In the genomic region with DNA sequence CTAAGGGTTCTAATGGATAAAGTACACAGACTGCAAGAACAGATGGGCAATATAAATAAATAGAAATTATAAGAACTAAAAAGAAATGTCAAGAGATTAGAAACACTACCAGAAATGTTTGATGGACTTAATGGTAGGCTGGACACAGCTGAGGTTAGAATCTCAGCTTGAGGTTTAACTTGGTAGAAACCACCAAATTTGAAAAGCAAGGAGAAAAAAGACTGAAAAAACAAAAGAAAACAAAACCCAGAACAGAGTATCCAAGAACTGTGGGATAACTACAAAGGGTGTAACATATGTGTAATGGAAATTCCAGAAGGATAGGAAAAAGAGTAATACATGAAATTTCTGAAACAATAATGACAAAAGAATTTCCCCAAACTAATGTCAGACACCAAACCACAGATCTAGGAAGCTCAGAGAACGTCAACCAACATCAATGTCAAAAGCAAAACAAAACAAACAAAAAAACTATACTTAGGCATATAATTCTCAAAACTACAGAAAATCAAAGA, we compare ENCODE assay signal across 13 cellular contexts. TPM values are rescaled to one million over a fixed set of nuclear protein-coding genes. Genes with fewer than 3 reads are reported as not detected.
DNase-seq lines count a peak whose midpoint lies in the region; ATAC-seq and TF ChIP-seq lines count a peak whose summit lies in the region.
"Had no signal": no experiment of that assay in that cellular context is flagged by ENCODE, and none has a peak within 500 bp of the region (broad histone marks: within the 10 kb centered on the region; RNA-seq: fewer than 3 reads in every experiment).

No MANE protein-coding gene starts in this region.

- no peaks in the 10 kb centered on the region; the same call in 1 of the 2 replicates for H4K20me1 ChIP-seq in SK-N-SH (ENCODE audit: insufficient read depth)

- TF ChIP-seq EP300 in SK-N-SH (IDR thresholded peaks at IDR 0.05; ENCODE audit: borderline replicate concordance in 1 of 2, low read depth in 1 of 2, low read length in 1 of 2): no peak

- 74% methylated on average over 1 of the region's 1 CpG for WGBS in SK-N-SH (ENCODE audit: low lambda C conversion rate)

- TF ChIP-seq RAD21 in SK-N-SH (IDR thresholded peaks at IDR 0.05; ENCODE audit: low read length): no peak

- no peak overlapping the region for H3K27ac ChIP-seq in SK-N-SH (ENCODE audit: low read depth in 2 of 2, low read length in 1 of 2)
- H3K27ac ChIP-seq: upper lobe of right lung had no signal

- no peaks in the 10 kb centered on the region for H3K9me2 ChIP-seq in SK-N-SH

- peaks cover 68% of the 10 kb centered on the region for H3K4me1 Mint-ChIP-seq in activated CD8-positive, alpha-beta T cell treated with anti-CD3 and anti-CD28 coated beads for 36 hours (ENCODE audit: low read depth)
- H3K4me1 Mint-ChIP-seq in activated CD8-positive, alpha-beta T cell treated with anti-CD3 and anti-CD28 coated beads, Interleukin-2, amount 10 ng/mL, durations not matched to agents 7 days and 5 days (ENCODE audit: low read depth): peaks cover 47% of the 10 kb centered on the region
- H3K4me1 Mint-ChIP-seq in stimulated activated memory B cell treated with anti-CD40 and anti-IgM and Interleukin-4, amounts not matched to agents 10 μg/mL and 1 μg/mL and 100 μg/mL, for 72 hours: peaks cover 81% of the 10 kb centered on the region

- H3K9me3 ChIP-seq in SK-N-SH: peaks cover 8% of the 10 kb centered on the region; the same call in 1 of the 2 replicates
- H3K9me3 ChIP-seq: upper lobe of right lung had no signal

- H2AFZ ChIP-seq in SK-N-SH (ENCODE audit: low read depth): no peak overlapping the region

- peaks cover 13 to 19% of the 10 kb centered on the region in 2 experiments for H3K36me3 ChIP-seq in SK-N-SH (replicated peaks in 1 of 2; ENCODE audit: control insufficient read depth in 1 of 2, insufficient read depth in 2 of 2, low read length in 1 of 2)
- H3K36me3 ChIP-seq: upper lobe of right lung had no signal

- H3K4me2 ChIP-seq in SK-N-SH: no peak overlapping the region

- peak overlapping the region; percentile 78 for H3K27ac Mint-ChIP-seq in activated CD8-positive, alpha-beta T cell treated with anti-CD3 and anti-CD28 coated beads for 36 hours
- H3K27ac Mint-ChIP-seq in activated CD8-positive, alpha-beta T cell treated with anti-CD3 and anti-CD28 coated beads, Interleukin-2, amount 10 ng/mL, durations not matched to agents 7 days and 5 days: no peak overlapping the region
- H3K27ac Mint-ChIP-seq in stimulated activated memory B cell treated with anti-CD40 and anti-IgM and Interleukin-4, amounts not matched to agents 10 μg/mL and 1 μg/mL and 100 μg/mL, for 72 hours: peak overlapping the region; percentile 79

- CTCF ChIA-PET in activated CD8-positive, alpha-beta T cell treated with anti-CD3 and anti-CD28 coated beads for 36 hours (lab: Charles Lee): interaction anchor here (0.9 to 1.4 kb wide), 2 partner anchors 9 to 37 kb away, joined by 3 to 4 read pairs; no protein-coding TSS in a partner anchor
- CTCF ChIA-PET in activated CD8-positive, alpha-beta T cell treated with anti-CD3 and anti-CD28 coated beads, Interleukin-2, amount 10 ng/mL, durations not matched to agents 7 days and 5 days (lab: Charles Lee): interaction anchor here (1.0 to 2.4 kb wide), 4 partner anchors 14 to 216 kb away, joined by 3 to 15 read pairs (median 6); no protein-coding TSS in a partner anchor
- CTCF ChIA-PET in SK-N-SH (lab: Yijun Ruan, JAX): interaction anchor here (0.7 kb wide), 1 partner anchor 14 kb away, joined by 3 read pairs; no protein-coding TSS in a partner anchor

- no peaks in the 10 kb centered on the region for H3K27me3 Mint-ChIP-seq in activated CD8-positive, alpha-beta T cell treated with anti-CD3 and anti-CD28 coated beads for 36 hours
- no peaks in the 10 kb centered on the region for H3K27me3 Mint-ChIP-seq in activated CD8-positive, alpha-beta T cell treated with anti-CD3 and anti-CD28 coated beads, Interleukin-2, amount 10 ng/mL, durations not matched to agents 7 days and 5 days (ENCODE audit: low read depth)
- no peaks in the 10 kb centered on the region for H3K27me3 Mint-ChIP-seq in stimulated activated memory B cell treated with anti-CD40 and anti-IgM and Interleukin-4, amounts not matched to agents 10 μg/mL and 1 μg/mL and 100 μg/mL, for 72 hours

- H3K9ac ChIP-seq in SK-N-SH: no peak overlapping the region

- no peaks in the 10 kb centered on the region for H3K27me3 ChIP-seq in SK-N-SH (ENCODE audit: insufficient read depth)
- H3K27me3 ChIP-seq: upper lobe of right lung had no signal

- no peak overlapping the region for H3K4me3 Mint-ChIP-seq in activated CD8-positive, alpha-beta T cell treated with anti-CD3 and anti-CD28 coated beads for 36 hours
- H3K4me3 Mint-ChIP-seq in activated CD8-positive, alpha-beta T cell treated with anti-CD3 and anti-CD28 coated beads, Interleukin-2, amount 10 ng/mL, durations not matched to agents 7 days and 5 days: no peak overlapping the region
- peak overlapping the region; percentile 66 for H3K4me3 Mint-ChIP-seq in stimulated activated memory B cell treated with anti-CD40 and anti-IgM and Interleukin-4, amounts not matched to agents 10 μg/mL and 1 μg/mL and 100 μg/mL, for 72 hours

- DNase-seq in activated CD8-positive, alpha-beta T cell treated with anti-CD3 and anti-CD28 coated beads for 36 hours: no peak
- no peak for DNase-seq in activated CD8-positive, alpha-beta T cell treated with anti-CD3 and anti-CD28 coated beads, Interleukin-2, amount 10 ng/mL, durations not matched to agents 7 days and 5 days
- DNase-seq in M059J (ENCODE audit: low read depth) (peak; percentile 17), dedifferentiated amniotic fluid mesenchymal stem cell (ENCODE audit: extremely low spot score) (peak; percentile 43), GOT3 (lab: John Stamatoyannopoulos, UW) (no peak), HT-29 (ENCODE audit: low spot score) (no peak), SK-N-SH (no peak)
- DNase-seq: ACHN; activated effector memory CD4-positive, alpha-beta T cell treated with anti-CD3 and anti-CD28 coated beads, Interleukin-2, amount 50 U/mL, for 16 hours; NCI-H2029 treated with DMSO at 0.1 percent for 48 hours; SHP77; upper lobe of right lung had no signal

- H3K36me3 Mint-ChIP-seq in activated CD8-positive, alpha-beta T cell treated with anti-CD3 and anti-CD28 coated beads for 36 hours (ENCODE audit: low read depth): peaks cover 39% of the 10 kb centered on the region
- peaks cover 42% of the 10 kb centered on the region for H3K36me3 Mint-ChIP-seq in activated CD8-positive, alpha-beta T cell treated with anti-CD3 and anti-CD28 coated beads, Interleukin-2, amount 10 ng/mL, durations not matched to agents 7 days and 5 days (ENCODE audit: low read depth)
- H3K36me3 Mint-ChIP-seq in stimulated activated memory B cell treated with anti-CD40 and anti-IgM and Interleukin-4, amounts not matched to agents 10 μg/mL and 1 μg/mL and 100 μg/mL, for 72 hours: peaks cover 52% of the 10 kb centered on the region

- H3K4me1 ChIP-seq in SK-N-SH (ENCODE audit: control insufficient read depth in 1 of 2, insufficient read depth in 2 of 2, low read depth in 1 of 2, low read length in 1 of 2): no peaks in the 10 kb centered on the region; a peak in 2 of 4 replicates

- peaks cover 99% of the 10 kb centered on the region for H3K79me2 ChIP-seq in SK-N-SH (ENCODE audit: insufficient read depth)

- H3K4me3 ChIP-seq in SK-N-SH (ENCODE audit: low read depth in 2 of 2, low read length in 1 of 2): no peak overlapping the region
- H3K4me3 ChIP-seq: upper lobe of right lung had no signal

- no peak for TF ChIP-seq CTCF in activated CD8-positive, alpha-beta T cell treated with anti-CD3 and anti-CD28 coated beads for 36 hours (IDR thresholded peaks at IDR 0.05)
- no peak for TF ChIP-seq CTCF in SK-N-SH (IDR thresholded peaks at IDR 0.05)

- POLR2A ChIA-PET in activated CD8-positive, alpha-beta T cell treated with anti-CD3 and anti-CD28 coated beads for 36 hours (lab: Charles Lee): interaction anchor here (0.6 kb wide), 1 partner anchor 34 kb away, joined by 4 read pairs; no protein-coding TSS in a partner anchor
- POLR2A ChIA-PET in activated CD8-positive, alpha-beta T cell treated with anti-CD3 and anti-CD28 coated beads, Interleukin-2, amount 10 ng/mL, durations not matched to agents 7 days and 5 days (lab: Charles Lee): interaction anchor here (1.4 kb wide), 1 partner anchor 34 kb away, joined by 6 read pairs; a partner anchor contains a TSS
- POLR2A ChIA-PET in SK-N-SH (lab: Yijun Ruan, JAX): no interaction called here

- H3F3A ChIP-seq in SK-N-SH (replicated peaks; ENCODE audit: insufficient read depth): no peaks in the 10 kb centered on the region

- no peak for ATAC-seq in activated CD8-positive, alpha-beta T cell treated with anti-CD3 and anti-CD28 coated beads for 36 hours
- no peak for ATAC-seq in activated CD8-positive, alpha-beta T cell treated with anti-CD3 and anti-CD28 coated beads, Interleukin-2, amount 10 ng/mL, durations not matched to agents 7 days and 5 days
- ATAC-seq in stimulated activated memory B cell treated with anti-CD40 and anti-IgM and Interleukin-4, amounts not matched to agents 10 μg/mL and 1 μg/mL and 100 μg/mL, for 72 hours: no peak
- ATAC-seq: upper lobe of right lung had no signal

- H3K9me3 Mint-ChIP-seq in activated CD8-positive, alpha-beta T cell treated with anti-CD3 and anti-CD28 coated beads for 36 hours: peaks cover 16% of the 10 kb centered on the region
- H3K9me3 Mint-ChIP-seq in activated CD8-positive, alpha-beta T cell treated with anti-CD3 and anti-CD28 coated beads, Interleukin-2, amount 10 ng/mL, durations not matched to agents 7 days and 5 days (ENCODE audit: insufficient read depth): peaks cover 8% of the 10 kb centered on the region
- peaks cover 20% of the 10 kb centered on the region for H3K9me3 Mint-ChIP-seq in stimulated activated memory B cell treated with anti-CD40 and anti-IgM and Interleukin-4, amounts not matched to agents 10 μg/mL and 1 μg/mL and 100 μg/mL, for 72 hours

- intact Hi-C loops in activated CD8-positive, alpha-beta T cell treated with anti-CD3 and anti-CD28 coated beads for 36 hours (cut with micrococcal nuclease): no loop called here

TF ChIP-seq in SK-N-SH, 30 proteins besides CTCF, POLR2A, EP300 and RAD21:
- TF ChIP-seq TAF1 (IDR thresholded peaks at IDR 0.05; ENCODE audit: borderline replicate concordance, low read depth, low read length) (no peak), ELF1 (IDR thresholded peaks at IDR 0.05) (no peak)

RNA-seq across cellular contexts. Expression of a gene that starts 35.0 kb away (rescaled TPM):
- total RNA-seq in activated CD8-positive, alpha-beta T cell treated with anti-CD3 and anti-CD28 coated beads for 36 hours: 10 to 100 TPM; 29.4 to 30.5 TPM
- 10 to 100 TPM; 32.9 to 35.1 TPM for total RNA-seq in activated CD8-positive, alpha-beta T cell treated with anti-CD3 and anti-CD28 coated beads, Interleukin-2, amount 10 ng/mL, durations not matched to agents 7 days and 5 days
- total RNA-seq in M059J (2014; rRNA removed; shearing (Covaris generic)): 5.0 and 8.3 TPM in 2 replicates
- 3.2 and 3.5 TPM in 2 replicates for total RNA-seq in HT-29 (2014; rRNA removed; shearing (Covaris generic))
- polyA plus RNA-seq in SK-N-SH (2012; rRNA removed): 2.7 and 3.5 TPM in 2 replicates
- 2.4 and 2.8 TPM in 2 replicates for polyA plus RNA-seq in SK-N-SH (2012; cell fraction: cytosol; rRNA removed)
- 6.6 and 13.1 TPM in 2 replicates for polyA plus RNA-seq in SK-N-SH (2012; cell fraction: nucleus; rRNA removed)

Comparison
In these comparisons a context has a peak if more than half of its experiments do, and no peak if none do; other contexts are left out.
1. DNase-seq: peak in M059J (single experiment) and dedifferentiated amniotic fluid mesenchymal stem cell (single experiment); none in activated CD8-positive, alpha-beta T cell treated with anti-CD3 and anti-CD28 coated beads for 36 hours (single experiment), activated CD8-positive, alpha-beta T cell treated with anti-CD3 and anti-CD28 coated beads, Interleukin-2, amount 10 ng/mL, durations not matched to agents 7 days and 5 days (single experiment), GOT3 (single experiment), HT-29 (single experiment) and SK-N-SH (single experiment).